In the genomic region with DNA sequence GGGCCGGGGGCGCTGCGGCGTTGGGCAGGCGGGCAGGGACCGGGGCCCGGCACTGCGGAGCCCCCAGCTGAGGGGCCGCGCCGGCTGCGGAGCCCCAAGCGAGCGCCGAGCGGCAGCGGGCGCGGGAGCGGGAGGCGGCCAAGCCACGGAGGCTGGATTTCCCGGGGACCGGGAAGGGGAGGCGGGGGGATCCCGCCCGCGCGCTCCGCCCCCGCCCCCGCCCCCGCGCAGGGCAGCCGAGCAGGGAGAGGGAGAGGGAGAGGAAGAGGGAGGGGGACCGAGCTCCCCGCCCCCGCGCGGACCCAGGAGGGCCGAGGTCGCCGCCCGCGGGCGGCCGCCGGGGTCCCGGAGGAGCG, we compare ENCODE assay signal across 8 cellular contexts. TPM values are rescaled to one million over a fixed set of nuclear protein-coding genes. Genes with fewer than 3 reads are reported as not detected.
DNase-seq lines count a peak whose midpoint lies in the region; ATAC-seq and TF ChIP-seq lines count a peak whose summit lies in the region.

A gene with protein sequence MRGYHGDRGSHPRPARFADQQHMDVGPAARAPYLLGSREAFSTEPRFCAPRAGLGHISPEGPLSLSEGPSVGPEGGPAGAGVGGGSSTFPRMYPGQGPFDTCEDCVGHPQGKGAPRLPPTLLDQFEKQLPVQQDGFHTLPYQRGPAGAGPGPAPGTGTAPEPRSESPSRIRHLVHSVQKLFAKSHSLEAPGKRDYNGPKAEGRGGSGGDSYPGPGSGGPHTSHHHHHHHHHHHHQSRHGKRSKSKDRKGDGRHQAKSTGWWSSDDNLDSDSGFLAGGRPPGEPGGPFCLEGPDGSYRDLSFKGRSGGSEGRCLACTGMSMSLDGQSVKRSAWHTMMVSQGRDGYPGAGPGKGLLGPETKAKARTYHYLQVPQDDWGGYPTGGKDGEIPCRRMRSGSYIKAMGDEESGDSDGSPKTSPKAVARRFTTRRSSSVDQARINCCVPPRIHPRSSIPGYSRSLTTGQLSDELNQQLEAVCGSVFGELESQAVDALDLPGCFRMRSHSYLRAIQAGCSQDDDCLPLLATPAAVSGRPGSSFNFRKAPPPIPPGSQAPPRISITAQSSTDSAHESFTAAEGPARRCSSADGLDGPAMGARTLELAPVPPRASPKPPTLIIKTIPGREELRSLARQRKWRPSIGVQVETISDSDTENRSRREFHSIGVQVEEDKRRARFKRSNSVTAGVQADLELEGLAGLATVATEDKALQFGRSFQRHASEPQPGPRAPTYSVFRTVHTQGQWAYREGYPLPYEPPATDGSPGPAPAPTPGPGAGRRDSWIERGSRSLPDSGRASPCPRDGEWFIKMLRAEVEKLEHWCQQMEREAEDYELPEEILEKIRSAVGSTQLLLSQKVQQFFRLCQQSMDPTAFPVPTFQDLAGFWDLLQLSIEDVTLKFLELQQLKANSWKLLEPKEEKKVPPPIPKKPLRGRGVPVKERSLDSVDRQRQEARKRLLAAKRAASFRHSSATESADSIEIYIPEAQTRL (minus strand): TSS at position 154 of the 356 bp plus-strand sequence. CDS start 24,267 bp downstream, outside the sequence.

- H3K4me3 ChIP-seq in HUES6 (ENCODE audit: low read depth, low read length) (peak within 1 kb of the TSS; percentile 64), upper lobe of left lung (peak within 1 kb of the TSS; percentile 38 to 51 (median 46))

- H3K27ac ChIP-seq in HUES6 (ENCODE audit: low read depth, low read length) (no peak within 1 kb of the TSS), upper lobe of left lung (no peak within 1 kb of the TSS)

- H3K9me3 ChIP-seq in HUES6 (ENCODE audit: control insufficient read depth, insufficient read depth, low read depth, low read length) (no peaks in the 10 kb centered on the region), upper lobe of left lung (no peaks in the 10 kb centered on the region)

- CTCF ChIA-PET in activated CD8-positive, alpha-beta T cell treated with anti-CD3 and anti-CD28 coated beads, Interleukin-2, amount 10 ng/mL, durations not matched to agents 7 days and 5 days (lab: Charles Lee), result interaction anchor here (1.4 kb wide), 1 partner anchor 56 kb away, joined by 3 read pairs; a partner anchor contains a TSS

- POLR2A ChIA-PET in activated CD8-positive, alpha-beta T cell treated with anti-CD3 and anti-CD28 coated beads, Interleukin-2, amount 10 ng/mL, durations not matched to agents 7 days and 5 days (lab: Charles Lee), result no interaction called here

- H3K27me3 ChIP-seq in HUES6 (ENCODE audit: control insufficient read depth, insufficient read depth, low read length) (peaks cover 69% of the 10 kb centered on the region), upper lobe of left lung (peaks cover 0 to 44% (median 26%) of the 10 kb centered on the region in 4 donors)

- TF ChIP-seq POLR2A in upper lobe of left lung (IDR thresholded peaks at IDR 0.05), result no peak

- H3K9ac ChIP-seq in HUES6 (ENCODE audit: low read length), result peak within 1 kb of the TSS; percentile 44

- no peaks in the 10 kb centered on the region for H3K36me3 ChIP-seq in HUES6 (ENCODE audit: control insufficient read depth, insufficient read depth, low read length)
- H3K36me3 ChIP-seq in upper lobe of left lung, result no peaks in the 10 kb centered on the region

- H3K36me3 Mint-ChIP-seq in activated CD8-positive, alpha-beta T cell treated with anti-CD3 and anti-CD28 coated beads, Interleukin-2, amount 10 ng/mL, durations not matched to agents 7 days and 5 days (ENCODE audit: low read depth), result no peaks in the 10 kb centered on the region

- 0 to 3% methylated on average over 7 to 10 of the region's 50 CpGs for WGBS in upper lobe of left lung, 2 donors

- no peak within 1 kb of the TSS for H3K27ac Mint-ChIP-seq in activated CD8-positive, alpha-beta T cell treated with anti-CD3 and anti-CD28 coated beads, Interleukin-2, amount 10 ng/mL, durations not matched to agents 7 days and 5 days

- peaks cover 42% of the 10 kb centered on the region for H3K27me3 Mint-ChIP-seq in activated CD8-positive, alpha-beta T cell treated with anti-CD3 and anti-CD28 coated beads, Interleukin-2, amount 10 ng/mL, durations not matched to agents 7 days and 5 days (ENCODE audit: low read depth)

- peak; percentile 40 for ATAC-seq in activated CD8-positive, alpha-beta T cell treated with anti-CD3 and anti-CD28 coated beads, Interleukin-2, amount 10 ng/mL, durations not matched to agents 7 days and 5 days
- ATAC-seq in left lobe of liver, result peak; percentile 32
- no peak for ATAC-seq in upper lobe of left lung (ENCODE audit: low FRiP score in 2 of 2)
- ATAC-seq in GM19035 (IDR thresholded peaks at IDR 0.05; ENCODE audit: unreplicated experiment), result no peak
- ATAC-seq in HG02798 (IDR thresholded peaks at IDR 0.05; ENCODE audit: poor library complexity, unreplicated experiment), result no peak

- no peak for TF ChIP-seq CTCF in upper lobe of left lung (IDR thresholded peaks at IDR 0.05)

- TF ChIP-seq EP300 in upper lobe of left lung (IDR thresholded peaks at IDR 0.05), result no peak

- H3K4me1 ChIP-seq in HUES6 (ENCODE audit: control insufficient read depth, insufficient read depth, low read length) (peaks cover 6% of the 10 kb centered on the region), upper lobe of left lung (peaks cover 13 to 22% (median 14%) of the 10 kb centered on the region in 4 donors)

- H3K9me3 Mint-ChIP-seq in activated CD8-positive, alpha-beta T cell treated with anti-CD3 and anti-CD28 coated beads, Interleukin-2, amount 10 ng/mL, durations not matched to agents 7 days and 5 days (ENCODE audit: insufficient read depth), result no peaks in the 10 kb centered on the region

- peak within 1 kb of the TSS; percentile 9 for H3K4me3 Mint-ChIP-seq in activated CD8-positive, alpha-beta T cell treated with anti-CD3 and anti-CD28 coated beads, Interleukin-2, amount 10 ng/mL, durations not matched to agents 7 days and 5 days

- DNase-seq in AG08396 (ENCODE audit: low spot score), result peak; percentile 42
- DNase-seq in activated CD8-positive, alpha-beta T cell treated with anti-CD3 and anti-CD28 coated beads, Interleukin-2, amount 10 ng/mL, durations not matched to agents 7 days and 5 days, result no peak
- DNase-seq in left lobe of liver (ENCODE audit: low spot score), result no peak
- peak in 1 of 2 donors; percentile 83 for DNase-seq in upper lobe of left lung
- no peak for DNase-seq in globus pallidus (ENCODE audit: low spot score)

- peaks cover 5% of the 10 kb centered on the region for H3K4me1 Mint-ChIP-seq in activated CD8-positive, alpha-beta T cell treated with anti-CD3 and anti-CD28 coated beads, Interleukin-2, amount 10 ng/mL, durations not matched to agents 7 days and 5 days (ENCODE audit: low read depth)

RNA-seq across cellular contexts. Expression of the gene that starts here (rescaled TPM):
- under 1 TPM; 0.29 to 0.39 TPM for total RNA-seq in activated CD8-positive, alpha-beta T cell treated with anti-CD3 and anti-CD28 coated beads, Interleukin-2, amount 10 ng/mL, durations not matched to agents 7 days and 5 days
- total RNA-seq in left lobe of liver (0.10 TPM), upper lobe of left lung (under 1 TPM in 5 of 6 donors, not detected in 1; under 0.01 to 0.57 (median 0.30) TPM)

Comparison
In these comparisons a context has a peak if more than half of its experiments do, and no peak if none do; other contexts are left out.
1. Peak in ATAC-seq in activated CD8-positive, alpha-beta T cell treated with anti-CD3 and anti-CD28 coated beads, Interleukin-2, amount 10 ng/mL, durations not matched to agents 7 days and 5 days; RNA of the gene not detected or under 1 TPM.
2. Peak in ATAC-seq in left lobe of liver; RNA of the gene not detected or under 1 TPM.